Comparison of ENCODE assay signal across 19 cellular contexts in the genomic region with DNA sequence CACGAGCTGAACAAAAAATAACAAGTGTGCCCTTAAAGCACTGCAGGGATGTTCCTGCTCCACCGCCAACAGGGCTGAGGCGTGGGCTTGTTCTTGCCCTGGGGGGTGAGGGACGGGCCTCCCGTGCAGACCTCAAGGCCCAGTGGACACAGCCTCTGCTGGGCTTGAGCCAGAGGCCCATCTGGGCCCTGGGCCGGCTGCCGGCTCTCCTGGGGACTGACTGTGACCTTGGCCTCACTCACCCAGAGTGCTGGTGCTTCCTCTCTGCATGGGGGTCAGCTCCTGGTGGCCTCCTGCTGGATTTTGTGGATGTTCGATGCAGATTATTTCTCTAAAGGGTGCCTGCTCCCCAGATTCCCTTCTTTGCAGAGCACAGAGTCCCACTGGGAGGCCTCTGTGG. TPM values are rescaled to one million over a fixed set of nuclear protein-coding genes. Genes with fewer than 3 reads are reported as not detected.
DNase-seq lines count a peak whose midpoint lies in the region; ATAC-seq and TF ChIP-seq lines count a peak whose summit lies in the region.
"Had no signal": no experiment of that assay in that cellular context is flagged by ENCODE, and none has a peak within 500 bp of the region (broad histone marks: within the 10 kb centered on the region; RNA-seq: fewer than 3 reads in every experiment).

No MANE protein-coding gene starts in this region.

- H3K36me3 ChIP-seq in DND-41 (ENCODE audit: insufficient read depth, low read length) (peaks cover 33% of the 10 kb centered on the region), HEK293 (ENCODE audit: control insufficient read depth in 2 of 2, insufficient read depth in 1 of 2, low read length in 2 of 2) (peaks cover 0 to 21% of the 10 kb centered on the region in 2 experiments; a peak in 2 of 3 replicates), trophoblast cell (ENCODE audit: control insufficient read depth in 1 of 2, insufficient read depth in 2 of 2, low read length in 2 of 2) (peaks cover 43 to 46% of the 10 kb centered on the region in 2 experiments)

- no peak overlapping the region for H3K14ac ChIP-seq in trophoblast cell (ENCODE audit: low read length)

- no peak overlapping the region for H3K4me2 ChIP-seq in DND-41 (ENCODE audit: insufficient read depth, low read length)
- H3K4me2 ChIP-seq in trophoblast cell (ENCODE audit: low read length), result no peak overlapping the region

- H3K79me1 ChIP-seq in trophoblast cell (ENCODE audit: low read length), result no peaks in the 10 kb centered on the region

- no peaks in the 10 kb centered on the region; the same call in 1 of the 2 replicates for H4K20me1 ChIP-seq in DND-41 (ENCODE audit: insufficient read depth, low read length)

- H4K12ac ChIP-seq in trophoblast cell (ENCODE audit: low read depth, low read length), result no peak overlapping the region

- no peak overlapping the region for H2BK12ac ChIP-seq in trophoblast cell (ENCODE audit: low read length)

- H4K8ac ChIP-seq in trophoblast cell (ENCODE audit: low read depth, low read length), result no peak overlapping the region

- H3K27me3 ChIP-seq in DND-41 (ENCODE audit: insufficient read depth, low read length, poor library complexity) (no peaks in the 10 kb centered on the region), trophoblast cell (ENCODE audit: insufficient read depth, low read length) (no peaks in the 10 kb centered on the region)
- H3K27me3 ChIP-seq: BE2C, MG63 had no signal

- H3K4ac ChIP-seq in trophoblast cell (ENCODE audit: low read depth, low read length), result no peak overlapping the region

- no peak overlapping the region for H3K4me3 ChIP-seq in DND-41 (ENCODE audit: low read depth in 1 of 2, low read length in 2 of 2)
- no peak overlapping the region for H3K4me3 ChIP-seq in HEK293 (ENCODE audit: low read depth, low read length)
- no peak overlapping the region for H3K4me3 ChIP-seq in trophoblast cell (ENCODE audit: low read depth, low read length)
- H3K4me3 ChIP-seq: GM23248, K562, MG63 had no signal

- no peak overlapping the region for H2BK5ac ChIP-seq in trophoblast cell (ENCODE audit: low read depth, low read length, poor library complexity)

- H3K27me3 Mint-ChIP-seq in glutamatergic neuron (ENCODE audit: unreplicated experiment), result peaks cover 3% of the 10 kb centered on the region

- H3K9ac ChIP-seq in DND-41 (ENCODE audit: low read depth, low read length) (peak overlapping the region; percentile 9; the same call in 1 of the 2 replicates), trophoblast cell (ENCODE audit: low read length) (no peak overlapping the region)
- H3K9ac ChIP-seq: GM23248 had no signal

- H3K23ac ChIP-seq in trophoblast cell (ENCODE audit: low read length), result no peak overlapping the region

- H3K4me1 ChIP-seq in DND-41 (ENCODE audit: insufficient read depth, low read length) (no peaks in the 10 kb centered on the region), HEK293 (ENCODE audit: control insufficient read depth, insufficient read depth, low read length) (no peaks in the 10 kb centered on the region), trophoblast cell (ENCODE audit: control insufficient read depth in 1 of 2, insufficient read depth in 2 of 2, low read length in 2 of 2) (no peaks in the 10 kb centered on the region)
- H3K4me1 ChIP-seq: BE2C had no signal

- H3K4me3 Mint-ChIP-seq in glutamatergic neuron (ENCODE audit: unreplicated experiment), result no peak overlapping the region
- H3K4me3 Mint-ChIP-seq: H9 had no signal

- no peak for DNase-seq in DND-41
- peak; percentile 32 for DNase-seq in glutamatergic neuron
- DNase-seq in trophoblast cell, result no peak
- DNase-seq in activated effector memory CD4-positive, alpha-beta T cell treated with Interleukin-2 at 50 U/mL for 16 hours, result no peak
- no peak for DNase-seq in cerebellar cortex (ENCODE audit: low spot score)
- DNase-seq: BE2C, DMS53, EL, GM23248, H9, MG63, NCI-H1417, NCI-H1694 treated with DMSO at 0.1 percent for 48 hours, NCI-H446, NCI-H526, OCI-M1 had no signal

- H2AFZ ChIP-seq in DND-41 (ENCODE audit: low read depth, low read length) (no peak overlapping the region), trophoblast cell (ENCODE audit: insufficient read depth, low read length, poor library complexity) (peak overlapping the region; percentile 5)
- H2AFZ ChIP-seq: GM23248 had no signal

- no peaks in the 10 kb centered on the region for H3K9me3 Mint-ChIP-seq in glutamatergic neuron (ENCODE audit: unreplicated experiment)
- H3K9me3 Mint-ChIP-seq: H9 had no signal

- TF ChIP-seq CTCF in DND-41 (IDR thresholded peaks at IDR 0.05; ENCODE audit: borderline replicate concordance, extremely low read depth, low read length, poor library complexity, severe bottlenecking) (no peak), HEK293 (tag by site-specific recombination; IDR thresholded peaks at IDR 0.05) (no peak), glutamatergic neuron (IDR thresholded peaks at IDR 0.05; ENCODE audit: partially characterized antibody, unreplicated experiment) (no peak)

- ATAC-seq in DND-41 (ENCODE audit: insufficient read depth, low read depth), result no peak
- no peak for ATAC-seq in GM18511 (IDR thresholded peaks at IDR 0.05; ENCODE audit: unreplicated experiment)
- ATAC-seq: K562 had no signal

- POLR2A ChIA-PET in HEK293 (lab: Yijun Ruan, JAX), result no interaction called here

- WGBS in trophoblast cell (ENCODE audit: extremely low coverage, insufficient coverage, insufficient read length), result no CpG with 5 or more reads among the region's 8 CpGs

- H3K79me2 ChIP-seq in DND-41 (ENCODE audit: insufficient read depth, low read length) (no peaks in the 10 kb centered on the region), trophoblast cell (ENCODE audit: control insufficient read depth, insufficient read depth, low read length, poor library complexity) (no peaks in the 10 kb centered on the region)

- H4K91ac ChIP-seq in trophoblast cell (ENCODE audit: low read depth, low read length), result no peak overlapping the region

- CTCF ChIA-PET in HEK293 (lab: Yijun Ruan, JAX), result no interaction called here

- H2BK120ac ChIP-seq in trophoblast cell (ENCODE audit: insufficient read depth, low read length, poor library complexity), result no peak overlapping the region

- H2AK5ac ChIP-seq in trophoblast cell (ENCODE audit: low read length), result no peak overlapping the region

- H3K36me3 Mint-ChIP-seq in glutamatergic neuron (ENCODE audit: unreplicated experiment), result peaks cover 4% of the 10 kb centered on the region

- peaks cover 4% of the 10 kb centered on the region for H3K4me1 Mint-ChIP-seq in glutamatergic neuron (ENCODE audit: low read depth, unreplicated experiment)
- H3K4me1 Mint-ChIP-seq: H9 had no signal

- no peak overlapping the region for H3K18ac ChIP-seq in trophoblast cell (ENCODE audit: low read length)

- H3K9me3 ChIP-seq in DND-41 (ENCODE audit: insufficient read depth, low read length, severe bottlenecking), result no peaks in the 10 kb centered on the region
- H3K9me3 ChIP-seq in HEK293 (ENCODE audit: control insufficient read depth, insufficient read depth, low read depth, low read length), result no peaks in the 10 kb centered on the region
- H3K9me3 ChIP-seq in trophoblast cell (ENCODE audit: insufficient read depth, low read depth, low read length), result peaks cover 2% of the 10 kb centered on the region
- H3K9me3 ChIP-seq: BE2C, MG63 had no signal

- H3K27ac Mint-ChIP-seq in glutamatergic neuron (ENCODE audit: unreplicated experiment), result no peak overlapping the region

- H3K27ac ChIP-seq in DND-41 (ENCODE audit: low read length) (no peak overlapping the region), HEK293 (ENCODE audit: extremely low read depth, low read depth, low read length) (no peak overlapping the region), trophoblast cell (ENCODE audit: low read depth, low read length) (no peak overlapping the region)
- H3K27ac ChIP-seq: GM23248 had no signal

TF ChIP-seq in HEK293, 187 proteins besides CTCF, POLR2A, EP300 and RAD21:
- TF ChIP-seq GLIS1 (tag by site-specific recombination; IDR thresholded peaks at IDR 0.05) (peak; percentile 50), KLF1 (tag by site-specific recombination; IDR thresholded peaks at IDR 0.05) (no peak), ZIC2 (tag by site-specific recombination; IDR thresholded peaks at IDR 0.05) (peak; percentile 19; the same call in 1 of the 2 replicates), ZNF366 (tag by site-specific recombination; conservative IDR thresholded peaks at IDR 0.05) (no peak)

RNA-seq across cellular contexts. Expression of gene CDR2, which starts 54.2 kb away (rescaled TPM):
- 8.5 TPM for total RNA-seq in glutamatergic neuron (ENCODE audit: unreplicated experiment)
- polyA plus RNA-seq in trophoblast cell (2013), result 28.9 and 29.8 TPM in 2 replicates
